In the genomic region with DNA sequence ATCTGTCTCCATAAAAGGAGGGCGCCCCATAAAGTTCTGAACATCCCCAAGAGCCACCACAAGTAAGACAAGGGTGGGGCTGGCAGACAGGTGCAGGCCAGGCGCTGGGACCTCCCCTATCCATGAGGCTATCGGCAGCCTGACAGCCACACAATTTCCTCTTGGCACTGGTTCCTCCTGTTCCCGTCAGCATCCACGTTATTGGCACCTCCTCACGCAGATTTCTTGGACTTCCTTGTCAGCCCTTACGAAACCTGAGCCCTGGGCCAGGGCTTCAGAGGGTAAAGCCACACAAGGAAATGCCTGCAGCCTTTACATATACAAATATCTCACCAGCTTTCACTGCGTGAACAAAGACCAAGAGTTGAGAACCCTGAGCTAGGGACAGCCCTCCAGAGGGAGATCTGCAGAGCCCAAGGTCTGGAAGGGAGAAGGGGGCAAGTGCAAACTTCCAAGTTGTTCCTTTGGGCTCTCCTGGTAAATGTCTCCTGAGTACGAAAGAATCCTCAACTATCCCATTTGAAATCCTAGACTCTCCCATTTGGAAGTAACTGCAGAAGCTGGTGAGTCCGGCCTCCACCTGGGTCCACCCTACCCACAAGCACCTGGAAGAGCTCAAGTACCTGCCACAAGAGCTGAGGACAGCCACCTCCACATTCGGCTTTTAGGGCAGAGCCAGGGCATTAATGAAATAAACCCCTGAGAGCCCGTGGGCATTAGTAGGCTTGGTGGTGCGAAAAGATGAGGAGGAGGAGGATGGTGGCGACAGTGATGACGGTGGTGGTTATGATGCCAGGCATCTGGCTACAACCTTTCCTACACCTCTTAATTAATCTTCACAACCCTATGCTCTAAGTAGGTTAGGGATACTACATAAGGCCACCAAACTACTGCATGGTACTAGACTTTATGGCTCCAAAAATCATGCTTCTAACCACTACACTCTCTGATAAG, we compare ENCODE assay signal across 8 cellular contexts. TPM values are rescaled to one million over a fixed set of nuclear protein-coding genes. Genes with fewer than 3 reads are reported as not detected.
DNase-seq lines count a peak whose midpoint lies in the region; ATAC-seq and TF ChIP-seq lines count a peak whose summit lies in the region.

No MANE protein-coding gene starts in this region.

- no peak for TF ChIP-seq CTCF in right atrium auricular region (IDR thresholded peaks at IDR 0.05)
- no peak for TF ChIP-seq CTCF in upper lobe of right lung (IDR thresholded peaks at IDR 0.05)
- TF ChIP-seq CTCF in GM10266 (IDR thresholded peaks at IDR 0.05; ENCODE audit: control insufficient read depth, insufficient read depth, low read depth, missing control alignments), result no peak
- no peak for TF ChIP-seq CTCF in A673 (conservative IDR thresholded peaks at IDR 0.05; ENCODE audit: low read depth, low read length)

- ATAC-seq in GM19397 (IDR thresholded peaks at IDR 0.05; ENCODE audit: unreplicated experiment) (peak; percentile 27), upper lobe of right lung (peak; percentile 82)

- H3K4me3 ChIP-seq in right atrium auricular region (no peak overlapping the region), upper lobe of right lung (peak overlapping the region; percentile 19), A673 (ENCODE audit: low read depth, low read length, poor library complexity, severe bottlenecking) (no peak overlapping the region)

- peaks cover 0 to 15% of the 10 kb centered on the region in 2 donors for H3K4me1 ChIP-seq in right atrium auricular region
- H3K4me1 ChIP-seq in upper lobe of right lung, result peaks cover 49% of the 10 kb centered on the region
- no peaks in the 10 kb centered on the region for H3K4me1 ChIP-seq in A673 (ENCODE audit: insufficient read depth, low read length, poor library complexity, severe bottlenecking)

- BruUV-seq in A673 (replicated peaks; lab: Mats Ljungman, UMichigan), result no TSS peak

- H3K9me3 Mint-ChIP-seq in IgD-negative memory B cell, result no peaks in the 10 kb centered on the region
- no peaks in the 10 kb centered on the region for H3K9me3 Mint-ChIP-seq in activated T-helper 2 cell treated with anti-CD3 and anti-CD28 coated beads, Interferon-gamma antibody, Interleukin-2, Interleukin-4, amounts not matched to agents 10 μg/mL and 5 μg/mL and 100 μg/mL, durations not matched to agents 14 hours and 24 hours and 36 hours

- peak overlapping the region; percentile 2 to 92 (median 64) for H3K27ac Mint-ChIP-seq in IgD-negative memory B cell
- H3K27ac Mint-ChIP-seq in activated T-helper 2 cell treated with anti-CD3 and anti-CD28 coated beads, Interferon-gamma antibody, Interleukin-2, Interleukin-4, amounts not matched to agents 10 μg/mL and 5 μg/mL and 100 μg/mL, durations not matched to agents 14 hours and 24 hours and 36 hours, result peak overlapping the region; percentile 90

- H3K27me3 Mint-ChIP-seq in IgD-negative memory B cell, result no peaks in the 10 kb centered on the region
- H3K27me3 Mint-ChIP-seq in activated T-helper 2 cell treated with anti-CD3 and anti-CD28 coated beads, Interferon-gamma antibody, Interleukin-2, Interleukin-4, amounts not matched to agents 10 μg/mL and 5 μg/mL and 100 μg/mL, durations not matched to agents 14 hours and 24 hours and 36 hours (ENCODE audit: low read depth), result no peaks in the 10 kb centered on the region

- peak overlapping the region; percentile 22 to 93 (median 82) for H3K4me3 Mint-ChIP-seq in IgD-negative memory B cell
- H3K4me3 Mint-ChIP-seq in activated T-helper 2 cell treated with anti-CD3 and anti-CD28 coated beads, Interferon-gamma antibody, Interleukin-2, Interleukin-4, amounts not matched to agents 10 μg/mL and 5 μg/mL and 100 μg/mL, durations not matched to agents 14 hours and 24 hours and 36 hours (ENCODE audit: low read depth), result peak overlapping the region; percentile 71

- no peaks in the 10 kb centered on the region for H3K36me3 Mint-ChIP-seq in IgD-negative memory B cell
- peaks cover 3% of the 10 kb centered on the region for H3K36me3 Mint-ChIP-seq in activated T-helper 2 cell treated with anti-CD3 and anti-CD28 coated beads, Interferon-gamma antibody, Interleukin-2, Interleukin-4, amounts not matched to agents 10 μg/mL and 5 μg/mL and 100 μg/mL, durations not matched to agents 14 hours and 24 hours and 36 hours (ENCODE audit: low read depth)

- intact Hi-C loops in activated T-helper 2 cell treated with anti-CD3 and anti-CD28 coated beads, Interferon-gamma antibody, Interleukin-2, Interleukin-4, amounts not matched to agents 10 μg/mL and 5 μg/mL and 100 μg/mL, durations not matched to agents 14 hours and 24 hours and 36 hours (cut with micrococcal nuclease), result loop anchor here (1.0 to 5.0 kb wide), 7 partner anchors 9 to 550 kb away; partner anchors contain the start of gene PPP4R3A
- intact Hi-C loops in upper lobe of right lung (cut with DNase I), result no loop called here
- intact Hi-C loops in A673 (cut with micrococcal nuclease; ENCODE audit: unreplicated experiment), result no loop called here

- DNase-seq in AG08395 (ENCODE audit: low spot score) (peak; percentile 38), right atrium auricular region (ENCODE audit: low spot score) (peak; percentile 92), upper lobe of right lung (peak; percentile 88), GM10266 (ENCODE audit: extremely low spot score) (no peak), A673 (ENCODE audit: low spot score) (no peak)
- no peak for DNase-seq in activated T-helper 2 cell treated with anti-CD3 and anti-CD28 coated beads, Interferon-gamma antibody, Interleukin-2, Interleukin-4, amounts not matched to agents 10 μg/mL and 5 μg/mL and 100 μg/mL, durations not matched to agents 14 hours and 24 hours and 36 hours (ENCODE audit: low spot score)

- no peaks in the 10 kb centered on the region for H3K27me3 ChIP-seq in right atrium auricular region
- H3K27me3 ChIP-seq in upper lobe of right lung, result no peaks in the 10 kb centered on the region
- H3K27me3 ChIP-seq in A673 (replicated peaks; ENCODE audit: insufficient read depth, low read depth, low read length, poor library complexity), result no peaks in the 10 kb centered on the region

- H3K36me3 ChIP-seq in right atrium auricular region (peaks cover 29% of the 10 kb centered on the region), upper lobe of right lung (peaks cover 26% of the 10 kb centered on the region), A673 (ENCODE audit: insufficient read depth, low read length, poor library complexity, severe bottlenecking) (no peaks in the 10 kb centered on the region)

- peaks cover 0 to 2% of the 10 kb centered on the region in 2 donors for H3K9me3 ChIP-seq in right atrium auricular region
- no peaks in the 10 kb centered on the region for H3K9me3 ChIP-seq in upper lobe of right lung
- no peaks in the 10 kb centered on the region for H3K9me3 ChIP-seq in A673 (ENCODE audit: low read depth, low read length, poor library complexity, severe bottlenecking)

- H3K27ac ChIP-seq in right atrium auricular region (peak overlapping the region; percentile 41 to 58), upper lobe of right lung (peak overlapping the region; percentile 86), A673 (ENCODE audit: low read depth, low read length, poor library complexity, severe bottlenecking) (no peak overlapping the region)

- POLR2A ChIA-PET in A673 (lab: Charles Lee; ENCODE audit: low non-redundant PET), result no interaction called here

- CTCF ChIA-PET in A673 (lab: Charles Lee), result no interaction called here

- peaks cover 32 to 58% (median 53%) of the 10 kb centered on the region in 3 donors for H3K4me1 Mint-ChIP-seq in IgD-negative memory B cell
- peaks cover 93% of the 10 kb centered on the region for H3K4me1 Mint-ChIP-seq in activated T-helper 2 cell treated with anti-CD3 and anti-CD28 coated beads, Interferon-gamma antibody, Interleukin-2, Interleukin-4, amounts not matched to agents 10 μg/mL and 5 μg/mL and 100 μg/mL, durations not matched to agents 14 hours and 24 hours and 36 hours (ENCODE audit: low read depth)

RNA-seq across cellular contexts. Expression of gene TC2N, which starts 5.5 kb away (rescaled TPM):
- polyA plus RNA-seq in IgD-negative memory B cell, result 8.9 TPM
- total RNA-seq in activated T-helper 2 cell treated with anti-CD3 and anti-CD28 coated beads, Interferon-gamma antibody, Interleukin-2, Interleukin-4, amounts not matched to agents 10 μg/mL and 5 μg/mL and 100 μg/mL, durations not matched to agents 14 hours and 24 hours and 36 hours, result 16.1 and 19.9 TPM in 2 replicates
- 10 to 100 TPM in 1 of 2 donors, 1 to 10 TPM in 1; 3.9 to 12.5 TPM for total RNA-seq in right atrium auricular region
- 56.7 TPM for total RNA-seq in upper lobe of right lung
- total RNA-seq in A673 (2021), result 0.45 and 0.59 TPM in 2 replicates

Comparison
In these comparisons a context has a peak if more than half of its experiments do, and no peak if none do; other contexts are left out.
1. DNase-seq: peak in AG08395 (single experiment), right atrium auricular region (single experiment) and upper lobe of right lung (single experiment); none in activated T-helper 2 cell treated with anti-CD3 and anti-CD28 coated beads, Interferon-gamma antibody, Interleukin-2, Interleukin-4, amounts not matched to agents 10 μg/mL and 5 μg/mL and 100 μg/mL, durations not matched to agents 14 hours and 24 hours and 36 hours (single experiment), GM10266 (single experiment) and A673 (single experiment).